Comparison of ENCODE assay signal across 35 cellular contexts in genomic region chr17:49266233-49266632, GRCh38. TPM values are rescaled to one million over a fixed set of nuclear protein-coding genes. Genes with fewer than 3 reads are reported as not detected.
"Had no signal": no experiment of that assay in that cellular context is flagged by ENCODE, and none has a peak within 500 bp of the region (broad histone marks: within the 10 kb centered on the region; RNA-seq: fewer than 3 reads in every experiment).

No MANE protein-coding gene starts in this region.

- H3K4me2 ChIP-seq: PC-9 had no signal

- DNase-seq: activated CD4-positive, alpha-beta memory T cell treated with anti-CD3 and anti-CD28 coated beads, Interleukin-2, amount 10 ng/mL, durations not matched to agents 7 days and 5 days; activated CD4-positive, alpha-beta T cell treated with anti-CD3 and anti-CD28 coated beads for 1 hour; activated CD4-positive, alpha-beta T cell treated with anti-CD3 and anti-CD28 coated beads for 48 hours; activated CD4-positive, CD25-positive, alpha-beta regulatory T cell; activated effector memory CD4-positive, alpha-beta T cell treated with anti-CD3 and anti-CD28 coated beads, Interleukin-2, amount 50 U/mL, for 16 hours; activated naive CD4-positive, alpha-beta T cell; activated naive CD4-positive, alpha-beta T cell treated with anti-CD3 and anti-CD28 coated beads, Interleukin-2, amount 50 U/mL, for 16 hours; activated naive CD8-positive, alpha-beta T cell treated with anti-CD3 and anti-CD28 coated beads for 36 hours; activated T-cell treated with anti-CD3 and anti-CD28 coated beads, Interleukin-2, amount 50 U/mL, for 1 hour; activated T-cell treated with anti-CD3 and anti-CD28 coated beads, Interleukin-2, amount 50 U/mL, for 72 hours; amniotic stem cell; aorta; brain microvascular endothelial cell; Kasumi-1; KG1; MG63; NCI-H1048; NCI-H1105 treated with DMSO at 0.1 percent for 48 hours; NCI-H1436; NCI-H1694; NCI-H1930; NCI-H510A; NCI-H526; NCI-H748 treated with DMSO at 0.1 percent for 48 hours; PC-9; Right ventricle myocardium superior; SW 1271; T-helper 1 cell; T1000; WERI-Rb-1 had no signal

- H3K4me1 Mint-ChIP-seq: activated T-helper 17 cell treated with anti-CD3 and anti-CD28 coated beads, Interleukin-2, amount 50 U/mL, for 72 hours had no signal

- H3K9me3 Mint-ChIP-seq: activated CD4-positive, alpha-beta memory T cell treated with anti-CD3 and anti-CD28 coated beads, Interleukin-2, amount 10 ng/mL, durations not matched to agents 7 days and 5 days; activated naive CD8-positive, alpha-beta T cell treated with anti-CD3 and anti-CD28 coated beads for 36 hours; activated T-cell treated with anti-CD3 and anti-CD28 coated beads, Interleukin-2, amount 50 U/mL, for 72 hours; activated T-helper 17 cell treated with anti-CD3 and anti-CD28 coated beads, Interleukin-2, amount 50 U/mL, for 72 hours had no signal

- H3K27me3 Mint-ChIP-seq: activated CD4-positive, alpha-beta memory T cell treated with anti-CD3 and anti-CD28 coated beads, Interleukin-2, amount 10 ng/mL, durations not matched to agents 7 days and 5 days; activated T-helper 17 cell treated with anti-CD3 and anti-CD28 coated beads, Interleukin-2, amount 50 U/mL, for 72 hours had no signal

- H3K36me3 ChIP-seq: brain microvascular endothelial cell, MG63, WERI-Rb-1 had no signal

- H3K4me3 Mint-ChIP-seq: activated CD4-positive, alpha-beta memory T cell treated with anti-CD3 and anti-CD28 coated beads, Interleukin-2, amount 10 ng/mL, durations not matched to agents 7 days and 5 days; activated naive CD8-positive, alpha-beta T cell treated with anti-CD3 and anti-CD28 coated beads for 36 hours; activated T-cell treated with anti-CD3 and anti-CD28 coated beads, Interleukin-2, amount 50 U/mL, for 72 hours; activated T-helper 17 cell treated with anti-CD3 and anti-CD28 coated beads, Interleukin-2, amount 50 U/mL, for 72 hours had no signal

- H3K36me3 Mint-ChIP-seq: activated naive CD8-positive, alpha-beta T cell treated with anti-CD3 and anti-CD28 coated beads for 36 hours had no signal

- H3K9me3 ChIP-seq: MG63 had no signal

- H3K4me3 ChIP-seq: MG63, PC-9 had no signal

- ATAC-seq: activated T-cell treated with anti-CD3 and anti-CD28 coated beads, Interleukin-2, amount 50 U/mL, for 72 hours; activated T-helper 17 cell treated with anti-CD3 and anti-CD28 coated beads, Interleukin-2, amount 50 U/mL, for 72 hours had no signal

- H3K27ac ChIP-seq: brain microvascular endothelial cell, PC-9, RWPE1, WERI-Rb-1 had no signal

- H3K27me3 ChIP-seq: brain microvascular endothelial cell, MG63 had no signal

- H3K27ac Mint-ChIP-seq: activated CD4-positive, alpha-beta memory T cell treated with anti-CD3 and anti-CD28 coated beads, Interleukin-2, amount 10 ng/mL, durations not matched to agents 7 days and 5 days; activated naive CD8-positive, alpha-beta T cell treated with anti-CD3 and anti-CD28 coated beads for 36 hours; activated T-cell treated with anti-CD3 and anti-CD28 coated beads, Interleukin-2, amount 50 U/mL, for 72 hours; activated T-helper 17 cell treated with anti-CD3 and anti-CD28 coated beads, Interleukin-2, amount 50 U/mL, for 72 hours had no signal

- H2AFZ ChIP-seq: PC-9 had no signal

RNA-seq across cellular contexts. Expression of gene PHOSPHO1, which starts 35.6 kb away (rescaled TPM):
- total RNA-seq: activated CD4-positive, alpha-beta memory T cell treated with anti-CD3 and anti-CD28 coated beads, Interleukin-2, amount 10 ng/mL, durations not matched to agents 7 days and 5 days; activated CD8-positive, alpha-beta memory T cell treated with anti-CD3 and anti-CD28 coated beads for 36 hours; activated naive CD8-positive, alpha-beta T cell treated with anti-CD3 and anti-CD28 coated beads for 36 hours; activated T-helper 17 cell treated with anti-CD3 and anti-CD28 coated beads, Interleukin-2, amount 50 U/mL, for 72 hours; OCI-LY7; PC-9; T-helper 2 cell treated with Interferon-gamma antibody and Interleukin-4, amounts not matched to agents 100 ng/mL and 5 ng/mL, for 36 hours had no signal

RNA-seq across cellular contexts. Expression of gene ABI3, which starts 55.7 kb away (rescaled TPM):
- total RNA-seq: PC-9 had no signal
